Comparison of ENCODE assay signal across 16 cellular contexts in genomic region chr11:117930208-117930570, GRCh38. TPM values are rescaled to one million over a fixed set of nuclear protein-coding genes. Genes with fewer than 3 reads are reported as not detected.
DNase-seq lines count a peak whose midpoint lies in the region; ATAC-seq, FAIRE-seq and TF ChIP-seq lines count a peak whose summit lies in the region.
"Had no signal": no experiment of that assay in that cellular context is flagged by ENCODE, and none has a peak within 500 bp of the region (broad histone marks: within the 10 kb centered on the region; RNA-seq: fewer than 3 reads in every experiment).

No MANE protein-coding gene starts in this region.

- H3K9me3 Mint-ChIP-seq in activated T-cell treated with anti-CD3 and anti-CD28 coated beads, Interleukin-2, amount 50 U/mL, for 24 hours, result no peaks in the 10 kb centered on the region
- no peaks in the 10 kb centered on the region for H3K9me3 Mint-ChIP-seq in stimulated activated effector memory CD8-positive, alpha-beta T cell treated with anti-CD3 and anti-CD28 coated beads, Interleukin-12 subunit alpha, Interleukin-12 subunit beta, amount 100 ng/mL, for 72 hours
- H3K9me3 Mint-ChIP-seq: activated B cell treated with CpG ODN at 0.5 μM for 24 hours had no signal

- H2AFZ ChIP-seq in Loucy (ENCODE audit: low read length), result peak overlapping the region; percentile 14; the same call in 1 of the 2 replicates
- H2AFZ ChIP-seq: hepatocyte had no signal

- H3K4me1 Mint-ChIP-seq in activated T-cell treated with anti-CD3 and anti-CD28 coated beads, Interleukin-2, amount 50 U/mL, for 24 hours (ENCODE audit: low read depth), result peaks cover 67% of the 10 kb centered on the region
- peaks cover 68% of the 10 kb centered on the region for H3K4me1 Mint-ChIP-seq in stimulated activated effector memory CD8-positive, alpha-beta T cell treated with anti-CD3 and anti-CD28 coated beads, Interleukin-12 subunit alpha, Interleukin-12 subunit beta, amount 100 ng/mL, for 72 hours

- H3K4me3 ChIP-seq in Loucy (ENCODE audit: low read length, poor library complexity, severe bottlenecking) (peak overlapping the region; percentile 59), bronchial epithelial cell (ENCODE audit: low read depth, low read length) (no peak overlapping the region), spleen (no peak overlapping the region)
- H3K4me3 ChIP-seq: hepatocyte, Peyer's patch, psoas muscle, thoracic aorta had no signal

- no peak for FAIRE-seq in bronchial epithelial cell (lab: Jason Lieb, UNC)

- 71 to 94% (median 78%) methylated on average over 4 to 5 of the region's 5 CpGs for WGBS in spleen, 5 donors

- no peaks in the 10 kb centered on the region for H3K36me3 Mint-ChIP-seq in activated T-cell treated with anti-CD3 and anti-CD28 coated beads, Interleukin-2, amount 50 U/mL, for 24 hours (ENCODE audit: low read depth)
- H3K36me3 Mint-ChIP-seq in stimulated activated effector memory CD8-positive, alpha-beta T cell treated with anti-CD3 and anti-CD28 coated beads, Interleukin-12 subunit alpha, Interleukin-12 subunit beta, amount 100 ng/mL, for 72 hours, result no peaks in the 10 kb centered on the region
- H3K36me3 Mint-ChIP-seq: brain had no signal

- TF ChIP-seq POLR2A in spleen (IDR thresholded peaks at IDR 0.05), result no peak

- no peaks in the 10 kb centered on the region for H4K20me1 ChIP-seq in Loucy (ENCODE audit: insufficient read depth, low read length, poor library complexity, severe bottlenecking)

- H3K4me2 ChIP-seq in Loucy (ENCODE audit: low read depth, low read length, poor library complexity, severe bottlenecking), result peak overlapping the region; percentile 86
- H3K4me2 ChIP-seq: hepatocyte had no signal

- H3K9me2 ChIP-seq in Loucy (replicated peaks; ENCODE audit: low read depth, low read length), result no peaks in the 10 kb centered on the region

- peaks cover 7% of the 10 kb centered on the region; the same call in 1 of the 2 replicates for H3F3A ChIP-seq in Loucy (ENCODE audit: low read depth)

- peak overlapping the region; percentile 96 for H3K27ac Mint-ChIP-seq in activated T-cell treated with anti-CD3 and anti-CD28 coated beads, Interleukin-2, amount 50 U/mL, for 24 hours
- peak overlapping the region; percentile 96 for H3K27ac Mint-ChIP-seq in stimulated activated effector memory CD8-positive, alpha-beta T cell treated with anti-CD3 and anti-CD28 coated beads, Interleukin-12 subunit alpha, Interleukin-12 subunit beta, amount 100 ng/mL, for 72 hours

- H3K27me3 ChIP-seq in Loucy (ENCODE audit: insufficient read depth, low read length, poor library complexity, severe bottlenecking) (no peaks in the 10 kb centered on the region), bronchial epithelial cell (ENCODE audit: control insufficient read depth, insufficient read depth, low read length) (no peaks in the 10 kb centered on the region), spleen (replicated peaks in 1 of 7) (no peaks in the 10 kb centered on the region)
- H3K27me3 ChIP-seq: hepatocyte, Peyer's patch had no signal

- peak overlapping the region; percentile 30 for H3K4me3 Mint-ChIP-seq in activated T-cell treated with anti-CD3 and anti-CD28 coated beads, Interleukin-2, amount 50 U/mL, for 24 hours
- H3K4me3 Mint-ChIP-seq in stimulated activated effector memory CD8-positive, alpha-beta T cell treated with anti-CD3 and anti-CD28 coated beads, Interleukin-12 subunit alpha, Interleukin-12 subunit beta, amount 100 ng/mL, for 72 hours, result peak overlapping the region; percentile 64
- H3K4me3 Mint-ChIP-seq: activated B cell treated with CpG ODN at 0.5 μM for 24 hours, brain had no signal

- H3K27ac ChIP-seq in spleen, result no peak overlapping the region
- H3K27ac ChIP-seq: Peyer's patch, psoas muscle, thoracic aorta had no signal

- H3K9ac ChIP-seq in Loucy (ENCODE audit: low read depth, low read length, poor library complexity, severe bottlenecking), result peak overlapping the region; percentile 75

- no peak for DNase-seq in activated T-cell treated with anti-CD3 and anti-CD28 coated beads, Interleukin-2, amount 50 U/mL, for 24 hours
- no peak for DNase-seq in activated T-cell treated with anti-CD3 and anti-CD28 coated beads, Interleukin-2, amount 50 U/mL, for 48 hours
- DNase-seq in bronchial epithelial cell (ENCODE audit: low read depth) (peak; percentile 18), NCI-H2196 (lab: John Stamatoyannopoulos, UW; ENCODE audit: unreplicated experiment) (no peak), spleen (no peak), amygdala (lab: John Stamatoyannopoulos, UW) (no peak)
- DNase-seq in stimulated activated effector memory CD8-positive, alpha-beta T cell treated with anti-CD3 and anti-CD28 coated beads, Interleukin-12 subunit alpha, Interleukin-12 subunit beta, amount 100 ng/mL, for 72 hours (ENCODE audit: low spot score in 2 of 2), result no peak
- DNase-seq: activated B cell treated with CpG ODN at 0.5 μM for 24 hours, NCI-H1694, NCI-H526 treated with DMSO at 0.1 percent for 48 hours, psoas muscle had no signal

- H3K4me1 ChIP-seq in Loucy (ENCODE audit: insufficient read depth, low read length, poor library complexity, severe bottlenecking), result peaks cover 67% of the 10 kb centered on the region
- H3K4me1 ChIP-seq in spleen, result peaks cover 3 to 42% (median 24%) of the 10 kb centered on the region in 6 donors
- H3K4me1 ChIP-seq: psoas muscle had no signal

- no peak for TF ChIP-seq CTCF in Loucy (conservative IDR thresholded peaks at IDR 0.05; ENCODE audit: low read length)
- no peak for TF ChIP-seq CTCF in bronchial epithelial cell (IDR thresholded peaks at IDR 0.05; ENCODE audit: insufficient read depth, low read length, severe bottlenecking)
- no peak for TF ChIP-seq CTCF in spleen (IDR thresholded peaks at IDR 0.05 in 8 of 11, conservative IDR thresholded peaks at IDR 0.05 in 3 of 11)

- no peaks in the 10 kb centered on the region for H3K79me2 ChIP-seq in Loucy (ENCODE audit: insufficient read depth, low read length)
- H3K79me2 ChIP-seq: hepatocyte had no signal

- H3K9me3 ChIP-seq in Loucy (ENCODE audit: insufficient read depth, low read depth, low read length) (no peaks in the 10 kb centered on the region), spleen (no peaks in the 10 kb centered on the region)
- H3K9me3 ChIP-seq: Peyer's patch, psoas muscle, thoracic aorta had no signal

- no peak for ATAC-seq in stimulated activated effector memory CD8-positive, alpha-beta T cell treated with anti-CD3 and anti-CD28 coated beads, Interleukin-12 subunit alpha, Interleukin-12 subunit beta, amount 100 ng/mL, for 72 hours
- ATAC-seq: psoas muscle had no signal

- H3K36me3 ChIP-seq in Loucy (ENCODE audit: insufficient read depth, low read length), result no peaks in the 10 kb centered on the region
- H3K36me3 ChIP-seq in bronchial epithelial cell (ENCODE audit: control insufficient read depth, insufficient read depth, low read length), result no peaks in the 10 kb centered on the region
- no peaks in the 10 kb centered on the region for H3K36me3 ChIP-seq in spleen
- H3K36me3 ChIP-seq: Peyer's patch, thoracic aorta had no signal

- intact Hi-C loops in spleen (cut with DNase I; ENCODE audit: low total_unique reads), result no loop called here

- no peaks in the 10 kb centered on the region for H3K27me3 Mint-ChIP-seq in activated T-cell treated with anti-CD3 and anti-CD28 coated beads, Interleukin-2, amount 50 U/mL, for 24 hours

RNA-seq across cellular contexts. Expression of gene TMPRSS13, which starts 1.0 kb away (rescaled TPM):
- 0.53 and 11.5 TPM in 2 replicates for total RNA-seq in bronchial epithelial cell
- 1 to 10 TPM in 6 of 7 donors, under 1 TPM in 1; 0.95 to 2.2 (median 1.7) TPM for total RNA-seq in spleen
- polyA plus RNA-seq in spleen, result 1 to 10 TPM; 1.3 to 1.9 (median 1.5) TPM
- total RNA-seq: Peyer's patch, psoas muscle had no signal
- polyA plus RNA-seq: psoas muscle had no signal

RNA-seq across cellular contexts. Expression of gene FXYD6, which starts 53.7 kb away (rescaled TPM):
- total RNA-seq in bronchial epithelial cell (not detected in 2 replicates), spleen (100 to 1,000 TPM in 5 of 7 donors, 10 to 100 TPM in 2; 75.4 to 230 (median 140) TPM)
- polyA plus RNA-seq in spleen, result 10 to 100 TPM; 40.8 to 71.5 (median 51.4) TPM
- total RNA-seq: activated B cell treated with CpG ODN at 0.5 μM for 24 hours had no signal

RNA-seq across cellular contexts. Expression of gene IL10RA, which starts 56.0 kb away (rescaled TPM):
- 0.13 TPM in 1 of 2 replicates, not detected in the other for total RNA-seq in bronchial epithelial cell
- total RNA-seq in spleen, result 100 to 1,000 TPM; 114 to 239 (median 171) TPM
- polyA plus RNA-seq in spleen, result 10 to 100 TPM; 32.9 to 39.4 (median 38.3) TPM

Comparison
In these comparisons a context has a peak if more than half of its experiments do, and no peak if none do; other contexts are left out.
1. RNA of gene FXYD6, which starts 53.7 kb away (total RNA-seq): 75.4 to 230 TPM in spleen; not detected in bronchial epithelial cell; every median in the first group is over 10 times any median in the second.
2. RNA of gene IL10RA, which starts 56.0 kb away (total RNA-seq): 114 to 239 TPM in spleen; 0.13 TPM in bronchial epithelial cell; every median in the first group is over 100 times any median in the second.